Comparison of ENCODE assay signal across 10 cellular contexts in genomic region chr4:76420901-76421581, GRCh38. TPM values are rescaled to one million over a fixed set of nuclear protein-coding genes. Genes with fewer than 3 reads are reported as not detected.
A peak's percentile ranks its signal among the peaks of the same experiment; 100 is the strongest.
DNase-seq lines count a peak whose midpoint lies in the region; ATAC-seq and TF ChIP-seq lines count a peak whose summit lies in the region.
"Had no signal": no experiment of that assay in that cellular context is flagged by ENCODE, and none has a peak within 500 bp of the region (broad histone marks: within the 10 kb centered on the region; RNA-seq: fewer than 3 reads in every experiment).

TSS of gene CCDC158 (minus strand) at chr4:76421141. CDS start at chr4:76403207, 17,934 bp downstream.

- H3K4me3 ChIP-seq in RWPE2 (ENCODE audit: severe bottlenecking): peak within 1 kb of the TSS; percentile 38
- peak within 1 kb of the TSS; percentile 41 to 51 for H3K4me3 ChIP-seq in esophagus (ENCODE audit: low read depth in 1 of 2, low read length in 2 of 2)
- peak within 1 kb of the TSS; percentile 38 for H3K4me3 ChIP-seq in ovary

- intact Hi-C loops in CD4-positive, alpha-beta T cell (cut with DNase I, micrococcal nuclease): no loop called here
- intact Hi-C loops in ovary (cut with DNase I): no loop called here

- H3K4me1 Mint-ChIP-seq in CD4-positive, alpha-beta T cell (ENCODE audit: low read depth): peaks cover 8% of the 10 kb centered on the region

- H3K4me1 ChIP-seq in RWPE2 (ENCODE audit: insufficient read depth, poor library complexity, severe bottlenecking) (no peaks in the 10 kb centered on the region), esophagus (ENCODE audit: control insufficient read depth in 2 of 2, insufficient read depth in 2 of 2, low read length in 1 of 2) (peaks cover 0 to 6% of the 10 kb centered on the region in 2 donors), ovary (ENCODE audit: insufficient read depth) (no peaks in the 10 kb centered on the region)

- POLR2A ChIA-PET in CD4-positive, alpha-beta T cell (lab: Charles Lee): no interaction called here

- H3K27ac ChIP-seq in CD4-positive, alpha-beta T cell (ENCODE audit: low read depth, low read length): no peak within 1 kb of the TSS
- H3K27ac ChIP-seq in RWPE2 (ENCODE audit: poor library complexity, severe bottlenecking): no peak within 1 kb of the TSS
- no peak within 1 kb of the TSS for H3K27ac ChIP-seq in esophagus (ENCODE audit: low read depth in 2 of 2, low read length in 1 of 2)
- H3K27ac ChIP-seq in ovary: no peak within 1 kb of the TSS

- no peaks in the 10 kb centered on the region for H3K36me3 Mint-ChIP-seq in CD4-positive, alpha-beta T cell (ENCODE audit: low read depth)

- no peak for TF ChIP-seq EP300 in ovary (IDR thresholded peaks at IDR 0.05)

- TF ChIP-seq POLR2A in ovary (IDR thresholded peaks at IDR 0.05): no peak

- no peak within 1 kb of the TSS for H3K27ac Mint-ChIP-seq in CD4-positive, alpha-beta T cell

- 6 to 7% methylated on average over 39 to 73 of the region's 73 CpGs for WGBS in esophagus, 2 donors
- 2 to 14% (median 7%) methylated on average over 58 to 73 of the region's 73 CpGs for WGBS in ovary, 3 donors

- CTCF ChIA-PET in CD4-positive, alpha-beta T cell (lab: Charles Lee): no interaction called here

- no peak for TF ChIP-seq CTCF in CD4-positive, alpha-beta T cell (IDR thresholded peaks at IDR 0.05)
- TF ChIP-seq CTCF in RWPE2 (IDR thresholded peaks at IDR 0.05; ENCODE audit: poor library complexity, severe bottlenecking) (no peak), ovary (IDR thresholded peaks at IDR 0.05) (no peak)

- H3K4me3 Mint-ChIP-seq in CD4-positive, alpha-beta T cell: peak within 1 kb of the TSS; percentile 83

- H3K9me3 ChIP-seq in CD4-positive, alpha-beta T cell (ENCODE audit: control insufficient read depth, low read length): no peaks in the 10 kb centered on the region
- H3K9me3 ChIP-seq in RWPE2 (ENCODE audit: severe bottlenecking) (no peaks in the 10 kb centered on the region), esophagus (ENCODE audit: control insufficient read depth in 2 of 2, insufficient read depth in 1 of 2, low read depth in 1 of 2, low read length in 1 of 2) (no peaks in the 10 kb centered on the region), ovary (no peaks in the 10 kb centered on the region)

- peaks cover 42% of the 10 kb centered on the region for H3K27me3 Mint-ChIP-seq in CD4-positive, alpha-beta T cell

- H3K9me3 Mint-ChIP-seq in CD4-positive, alpha-beta T cell: no peaks in the 10 kb centered on the region

- H3K27me3 ChIP-seq in CD4-positive, alpha-beta T cell (ENCODE audit: control insufficient read depth, insufficient read depth, low read length): peaks cover 16% of the 10 kb centered on the region
- H3K27me3 ChIP-seq in RWPE2 (ENCODE audit: insufficient read depth, poor library complexity, severe bottlenecking) (no peaks in the 10 kb centered on the region), esophagus (ENCODE audit: control insufficient read depth in 1 of 2, insufficient read depth in 2 of 2, low read length in 2 of 2) (no peaks in the 10 kb centered on the region), ovary (no peaks in the 10 kb centered on the region)

- H3K36me3 ChIP-seq in RWPE2 (ENCODE audit: low read depth): no peaks in the 10 kb centered on the region
- H3K36me3 ChIP-seq in esophagus (ENCODE audit: control insufficient read depth in 2 of 2, insufficient read depth in 2 of 2, low read length in 1 of 2): no peaks in the 10 kb centered on the region
- no peaks in the 10 kb centered on the region for H3K36me3 ChIP-seq in ovary

- in situ Hi-C loops in ACHN (cut with HindIII; ENCODE audit: low pct_ligation_motif_present, low pct_unique_long_range_greater_than_20kb, low sequenced_read_pairs): no loop called here

- DNase-seq in CD4-positive, alpha-beta T cell: no peak
- DNase-seq in RWPE2 (ENCODE audit: low spot score) (no peak), ovary (peak in 1 of 5 donors; percentile 36), ACHN (no peak), NCI-H82 (lab: John Stamatoyannopoulos, UW) (no peak)

- no peak for ATAC-seq in CD4-positive, alpha-beta T cell (ENCODE audit: poor library complexity)
- peak; percentile 80 for ATAC-seq in RWPE2 (ENCODE audit: low read depth)
- ATAC-seq in HG03342 (IDR thresholded peaks at IDR 0.05; ENCODE audit: unreplicated experiment): no peak
- ATAC-seq in HG03439 (IDR thresholded peaks at IDR 0.05; ENCODE audit: unreplicated experiment): no peak

RNA-seq across cellular contexts. Expression of gene CCDC158, which starts in this region (rescaled TPM):
- total RNA-seq in CD4-positive, alpha-beta T cell: not detected
- polyA plus RNA-seq in esophagus: under 1 TPM; 0.01 to 0.02 TPM
- total RNA-seq in ovary: under 1 TPM in 4 of 7 donors, not detected in 3; 0.11 to 0.20 (median 0.15) TPM
- polyA plus RNA-seq in ovary: under 1 TPM; 0.02 to 0.23 TPM
- total RNA-seq: dermis microvascular lymphatic vessel endothelial cell, NCI-H460 had no signal
